Comparison of ENCODE assay signal across 1 cellular context in genomic region chr5:96825243-96825642, GRCh38.
TF ChIP-seq lines count a peak whose summit lies in the region.

No MANE protein-coding gene starts in this region.

TF ChIP-seq in HEK293, 187 proteins besides CTCF, POLR2A, EP300 and RAD21 (continued from another document):
- TF ChIP-seq, protein P1, sequence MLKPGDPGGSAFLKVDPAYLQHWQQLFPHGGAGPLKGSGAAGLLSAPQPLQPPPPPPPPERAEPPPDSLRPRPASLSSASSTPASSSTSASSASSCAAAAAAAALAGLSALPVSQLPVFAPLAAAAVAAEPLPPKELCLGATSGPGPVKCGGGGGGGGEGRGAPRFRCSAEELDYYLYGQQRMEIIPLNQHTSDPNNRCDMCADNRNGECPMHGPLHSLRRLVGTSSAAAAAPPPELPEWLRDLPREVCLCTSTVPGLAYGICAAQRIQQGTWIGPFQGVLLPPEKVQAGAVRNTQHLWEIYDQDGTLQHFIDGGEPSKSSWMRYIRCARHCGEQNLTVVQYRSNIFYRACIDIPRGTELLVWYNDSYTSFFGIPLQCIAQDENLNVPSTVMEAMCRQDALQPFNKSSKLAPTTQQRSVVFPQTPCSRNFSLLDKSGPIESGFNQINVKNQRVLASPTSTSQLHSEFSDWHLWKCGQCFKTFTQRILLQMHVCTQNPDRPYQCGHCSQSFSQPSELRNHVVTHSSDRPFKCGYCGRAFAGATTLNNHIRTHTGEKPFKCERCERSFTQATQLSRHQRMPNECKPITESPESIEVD (tag by site-specific recombination; IDR thresholded peaks at IDR 0.05) = peak; percentile 21; the same call in 1 of the 2 replicates
- peak; percentile 59 for TF ChIP-seq FEZF1 (tag by site-specific recombination; IDR thresholded peaks at IDR 0.05)
- TF ChIP-seq ZNF530 (tag by site-specific recombination; IDR thresholded peaks at IDR 0.05; ENCODE audit: low read depth) = no peak
- TF ChIP-seq GLI4 (tag by site-specific recombination; IDR thresholded peaks at IDR 0.05) = no peak
- no peak for TF ChIP-seq ZNF580 (tag by site-specific recombination; IDR thresholded peaks at IDR 0.05)
- TF ChIP-seq ZNF311 (tag by site-specific recombination; IDR thresholded peaks at IDR 0.05; ENCODE audit: borderline replicate concordance) = no peak
- TF ChIP-seq, protein P2, sequence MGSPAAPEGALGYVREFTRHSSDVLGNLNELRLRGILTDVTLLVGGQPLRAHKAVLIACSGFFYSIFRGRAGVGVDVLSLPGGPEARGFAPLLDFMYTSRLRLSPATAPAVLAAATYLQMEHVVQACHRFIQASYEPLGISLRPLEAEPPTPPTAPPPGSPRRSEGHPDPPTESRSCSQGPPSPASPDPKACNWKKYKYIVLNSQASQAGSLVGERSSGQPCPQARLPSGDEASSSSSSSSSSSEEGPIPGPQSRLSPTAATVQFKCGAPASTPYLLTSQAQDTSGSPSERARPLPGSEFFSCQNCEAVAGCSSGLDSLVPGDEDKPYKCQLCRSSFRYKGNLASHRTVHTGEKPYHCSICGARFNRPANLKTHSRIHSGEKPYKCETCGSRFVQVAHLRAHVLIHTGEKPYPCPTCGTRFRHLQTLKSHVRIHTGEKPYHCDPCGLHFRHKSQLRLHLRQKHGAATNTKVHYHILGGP (tag by site-specific recombination; IDR thresholded peaks at IDR 0.05) = peak; percentile 27; the same call in 1 of the 2 replicates
- TF ChIP-seq ZNF843 (tag by site-specific recombination; IDR thresholded peaks at IDR 0.05) = peak; percentile 67; the same call in 1 of the 2 replicates
